Comparison of ENCODE assay signal across 1 cellular context in the genomic region with DNA sequence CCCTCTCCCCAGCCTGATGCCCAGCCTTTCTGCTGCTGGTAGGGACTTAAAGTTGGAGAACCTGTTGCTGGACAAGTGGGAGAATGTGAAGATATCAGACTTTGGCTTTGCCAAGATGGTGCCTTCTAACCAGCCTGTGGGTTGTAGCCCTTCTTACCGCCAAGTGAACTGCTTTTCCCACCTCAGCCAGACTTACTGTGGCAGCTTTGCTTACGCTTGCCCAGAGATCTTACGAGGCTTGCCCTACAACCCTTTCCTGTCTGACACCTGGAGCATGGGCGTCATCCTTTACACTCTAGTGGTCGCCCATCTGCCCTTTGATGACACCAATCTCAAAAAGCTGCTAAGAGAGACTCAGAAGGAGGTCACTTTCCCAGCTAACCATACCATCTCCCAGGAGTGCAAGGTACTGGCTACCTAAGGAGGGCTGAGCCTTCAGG.
TF ChIP-seq lines count a peak whose summit lies in the region.

No MANE protein-coding gene starts in this region.

TF ChIP-seq in HEK293, 187 proteins besides CTCF, POLR2A, EP300 and RAD21:
- no peak for TF ChIP-seq SP2 (tag by site-specific recombination; IDR thresholded peaks at IDR 0.05)
- TF ChIP-seq, protein P1, sequence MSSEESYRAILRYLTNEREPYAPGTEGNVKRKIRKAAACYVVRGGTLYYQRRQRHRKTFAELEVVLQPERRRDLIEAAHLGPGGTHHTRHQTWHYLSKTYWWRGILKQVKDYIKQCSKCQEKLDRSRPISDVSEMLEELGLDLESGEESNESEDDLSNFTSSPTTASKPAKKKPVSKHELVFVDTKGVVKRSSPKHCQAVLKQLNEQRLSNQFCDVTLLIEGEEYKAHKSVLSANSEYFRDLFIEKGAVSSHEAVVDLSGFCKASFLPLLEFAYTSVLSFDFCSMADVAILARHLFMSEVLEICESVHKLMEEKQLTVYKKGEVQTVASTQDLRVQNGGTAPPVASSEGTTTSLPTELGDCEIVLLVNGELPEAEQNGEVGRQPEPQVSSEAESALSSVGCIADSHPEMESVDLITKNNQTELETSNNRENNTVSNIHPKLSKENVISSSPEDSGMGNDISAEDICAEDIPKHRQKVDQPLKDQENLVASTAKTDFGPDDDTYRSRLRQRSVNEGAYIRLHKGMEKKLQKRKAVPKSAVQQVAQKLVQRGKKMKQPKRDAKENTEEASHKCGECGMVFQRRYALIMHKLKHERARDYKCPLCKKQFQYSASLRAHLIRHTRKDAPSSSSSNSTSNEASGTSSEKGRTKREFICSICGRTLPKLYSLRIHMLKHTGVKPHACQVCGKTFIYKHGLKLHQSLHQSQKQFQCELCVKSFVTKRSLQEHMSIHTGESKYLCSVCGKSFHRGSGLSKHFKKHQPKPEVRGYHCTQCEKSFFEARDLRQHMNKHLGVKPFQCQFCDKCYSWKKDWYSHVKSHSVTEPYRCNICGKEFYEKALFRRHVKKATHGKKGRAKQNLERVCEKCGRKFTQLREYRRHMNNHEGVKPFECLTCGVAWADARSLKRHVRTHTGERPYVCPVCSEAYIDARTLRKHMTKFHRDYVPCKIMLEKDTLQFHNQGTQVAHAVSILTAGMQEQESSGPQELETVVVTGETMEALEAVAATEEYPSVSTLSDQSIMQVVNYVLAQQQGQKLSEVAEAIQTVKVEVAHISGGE (tag by site-specific recombination; conservative IDR thresholded peaks at IDR 0.05; ENCODE audit: low read depth): no peak
- TF ChIP-seq ZNF394 (tag by site-specific recombination; IDR thresholded peaks at IDR 0.05; ENCODE audit: borderline replicate concordance): no peak
- no peak for TF ChIP-seq ZNF114 (tag by site-specific recombination; IDR thresholded peaks at IDR 0.05)
- TF ChIP-seq ZNF341 (tag by site-specific recombination; IDR thresholded peaks at IDR 0.05; ENCODE audit: low read depth): no peak
- TF ChIP-seq SCRT2 (tag by site-specific recombination; IDR thresholded peaks at IDR 0.05): peak; percentile 60
- no peak for TF ChIP-seq ZNF768 (tag by site-specific recombination; IDR thresholded peaks at IDR 0.05)
